ENCODE assay signal across 8 cellular contexts in the genomic region with DNA sequence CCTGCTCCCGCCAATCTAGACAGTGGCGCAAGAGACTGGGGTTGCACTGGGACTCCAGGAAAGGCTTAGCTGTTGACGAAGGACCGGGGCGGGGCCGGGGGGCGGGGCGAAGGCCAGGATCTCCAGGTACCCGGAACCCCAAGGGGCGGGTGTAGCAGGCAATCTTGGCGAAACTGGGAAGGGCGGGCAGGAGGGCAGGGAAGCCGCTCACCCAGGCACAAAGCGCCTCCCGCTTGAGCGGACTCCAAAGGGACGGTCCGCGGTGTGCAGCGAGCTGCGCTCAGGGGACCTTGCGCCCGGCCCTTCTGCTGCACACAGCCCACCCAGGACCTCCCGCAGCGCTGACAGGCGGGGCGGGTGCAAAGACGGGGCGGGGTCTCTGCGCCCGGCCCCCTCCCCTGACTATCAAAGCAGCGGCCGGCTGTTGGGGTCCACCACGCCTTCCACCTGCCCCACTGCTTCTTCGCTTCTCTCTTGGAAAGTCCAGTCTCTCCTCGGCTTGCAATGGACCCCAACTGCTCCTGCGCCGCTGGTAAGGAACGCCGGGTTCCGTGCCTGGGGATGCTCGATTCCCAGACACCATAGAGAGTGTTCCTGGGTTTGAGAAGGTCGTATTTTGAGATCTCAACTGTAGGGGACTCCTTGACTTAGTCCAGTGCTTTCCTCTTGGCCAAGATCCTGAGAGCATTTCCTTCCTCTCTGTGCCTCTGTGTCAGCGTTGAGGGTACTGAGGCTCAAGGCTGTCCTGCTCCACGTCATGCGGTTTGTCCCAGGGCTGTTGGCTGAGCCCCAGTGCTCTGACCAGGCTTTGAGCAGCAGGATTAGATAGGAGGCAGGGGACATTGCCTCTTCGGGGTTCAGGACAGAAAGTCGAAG. TPM values are rescaled to one million over a fixed set of nuclear protein-coding genes. Genes with fewer than 3 reads are reported as not detected.
DNase-seq lines count a peak whose midpoint lies in the region; ATAC-seq and TF ChIP-seq lines count a peak whose summit lies in the region.

A gene (plus strand): TSS at position 405 of the 876 bp plus-strand sequence. CDS start 100 bp downstream, at position 505.

- DNase-seq in NCI-H146 treated with DMSO at 0.1 percent for 48 hours (lab: John Stamatoyannopoulos, UW; ENCODE audit: unreplicated experiment) (peak; percentile 50), caudate nucleus (lab: John Stamatoyannopoulos, UW) (peak in 21 of 61 donors; percentile 9 to 84 (median 41)), kidney epithelial cell (ENCODE audit: low read depth) (peak; percentile 18)
- DNase-seq in activated CD4-positive, CD25-positive, alpha-beta regulatory T cell treated with anti-CD3 and anti-CD28 coated beads, Interleukin-2, amount 50 U/mL, for 16 hours (ENCODE audit: low read depth, low spot score), result peak; percentile 38
- DNase-seq in stimulated activated CD4-positive, alpha-beta T cell treated with anti-CD3 and anti-CD28 coated beads, Interleukin-15, amount 100 ng/mL, for 24 hours, result peak; percentile 84

- peak within 1 kb of the TSS; percentile 30; the same call in 1 of the 2 replicates for H3K4me3 ChIP-seq in GM08714 (ENCODE audit: low read length)
- H3K4me3 ChIP-seq in kidney epithelial cell (ENCODE audit: low read depth, low read length), result peak within 1 kb of the TSS; percentile 63

- peaks cover 7% of the 10 kb centered on the region for H3K27me3 ChIP-seq in kidney epithelial cell (ENCODE audit: control insufficient read depth, insufficient read depth, low read length)

- no peaks in the 10 kb centered on the region for H3K36me3 ChIP-seq in kidney epithelial cell (ENCODE audit: control insufficient read depth, insufficient read depth, low read length)

- TF ChIP-seq CTCF in kidney epithelial cell (IDR thresholded peaks at IDR 0.05; ENCODE audit: insufficient read depth, low read length, poor library complexity, severe bottlenecking), result no peak

- peak within 1 kb of the TSS; percentile 36 for H3K27ac ChIP-seq in caudate nucleus (ENCODE audit: low read depth, low read length)

- ATAC-seq in GM19397 (IDR thresholded peaks at IDR 0.05; ENCODE audit: unreplicated experiment) (no peak), HG02610 (IDR thresholded peaks at IDR 0.05; ENCODE audit: unreplicated experiment) (no peak)

RNA-seq across cellular contexts. Expression of the gene that starts here (rescaled TPM):
- 7.9 and 9.4 TPM in 2 replicates for total RNA-seq in kidney epithelial cell
